In the genomic region with DNA sequence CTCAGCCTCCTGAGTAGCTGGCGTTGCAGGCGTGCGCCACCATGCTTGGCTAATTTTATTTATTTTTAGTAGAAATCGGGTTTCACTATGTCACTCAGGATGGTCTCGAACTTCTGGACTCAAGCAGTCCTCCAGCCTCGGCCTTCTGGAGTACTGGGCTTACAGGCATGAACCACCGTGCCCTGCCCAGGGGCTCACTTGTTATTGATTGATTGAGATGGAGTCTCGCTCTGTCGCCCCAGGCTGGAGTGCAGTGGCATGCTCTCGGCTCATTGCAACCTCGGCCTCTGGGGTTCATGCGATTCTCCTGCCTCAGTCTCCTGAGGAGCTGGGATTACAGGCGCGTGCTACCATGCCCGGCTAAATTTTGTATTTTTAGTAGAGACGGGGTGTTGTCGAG, we compare ENCODE assay signal across 8 cellular contexts. TPM values are rescaled to one million over a fixed set of nuclear protein-coding genes. Genes with fewer than 3 reads are reported as not detected.
DNase-seq lines count a peak whose midpoint lies in the region; ATAC-seq, FAIRE-seq and TF ChIP-seq lines count a peak whose summit lies in the region.

No MANE protein-coding gene starts in this region.

- no peak overlapping the region for H3K18ac ChIP-seq in H1 (ENCODE audit: extremely low read depth, low read length)

- TF ChIP-seq CTCF in Caco-2 (IDR thresholded peaks at IDR 0.05; ENCODE audit: insufficient read depth in 1 of 2, low read depth in 1 of 2, low read length in 1 of 2, severe bottlenecking in 1 of 2, unreplicated experiment in 1 of 2), result no peak
- TF ChIP-seq CTCF in OCI-LY1 (IDR thresholded peaks at IDR 0.05; ENCODE audit: low read length), result no peak
- TF ChIP-seq CTCF in H1 (IDR thresholded peaks at IDR 0.05; ENCODE audit: control extremely low read depth in 1 of 3, insufficient read depth in 1 of 3, low read depth in 1 of 3, low read length in 3 of 3), result no peak
- TF ChIP-seq CTCF in osteocyte (IDR thresholded peaks at IDR 0.05), result no peak

- 93% methylated on average over 17 of the region's 17 CpGs; no CpG with 5 or more reads in 1 of the 2 experiments for WGBS in H1 (ENCODE audit: extremely low coverage in 1 of 2, insufficient coverage in 1 of 2, insufficient read length in 1 of 2, insufficient replicate concordance in 2 of 2, low coverage in 1 of 2, low lambda C conversion rate in 2 of 2, missing lambda C conversion rate in 1 of 2), 2 experiments

- H3K4ac ChIP-seq in H1 (replicated peaks; ENCODE audit: insufficient read length, low read depth, low read length), result no peak overlapping the region

- H3K36me3 Mint-ChIP-seq in Caco-2 (ENCODE audit: insufficient read depth, unreplicated experiment) (peaks cover 38% of the 10 kb centered on the region), osteocyte (ENCODE audit: unreplicated experiment) (no peaks in the 10 kb centered on the region)

- H3K4me3 ChIP-seq in Caco-2 (ENCODE audit: low read depth, low read length) (peak overlapping the region; percentile 93), OCI-LY1 (ENCODE audit: low read depth, low read length, poor library complexity, severe bottlenecking) (peak overlapping the region; percentile 98), H1 (ENCODE audit: extremely low read depth in 1 of 4, insufficient read depth in 2 of 4, low read depth in 3 of 4, low read length in 4 of 4) (peak overlapping the region; percentile 80 to 99 (median 97); a peak in 6 of 8 replicates)

- TF ChIP-seq EP300 in H1 (IDR thresholded peaks at IDR 0.05; ENCODE audit: borderline replicate concordance in 1 of 2, low read depth in 2 of 2, low read length in 2 of 2), result no peak

- CTCF ChIA-PET in Caco-2 (lab: Charles Lee), result no interaction called here
- CTCF ChIA-PET in H1 (lab: Charles Lee; ENCODE audit: partially characterized antibody), result no interaction called here

- POLR2A ChIA-PET in Caco-2 (lab: Charles Lee), result no interaction called here
- POLR2A ChIA-PET in H1 (lab: Charles Lee; ENCODE audit: partially characterized antibody), result interaction anchor here (0.5 to 6.6 kb wide), 4 partner anchors 16 to 105 kb away, joined by 3 to 104 read pairs (median 3); a partner anchor contains a TSS

- no peaks in the 10 kb centered on the region for H3K27me3 Mint-ChIP-seq in Caco-2 (ENCODE audit: insufficient read depth, unreplicated experiment)
- H3K27me3 Mint-ChIP-seq in osteocyte (ENCODE audit: unreplicated experiment), result no peaks in the 10 kb centered on the region

- H3K79me2 ChIP-seq in OCI-LY1 (ENCODE audit: insufficient read depth, low read length) (peaks cover 70% of the 10 kb centered on the region), H1 (ENCODE audit: control insufficient read depth in 1 of 2, insufficient read depth in 2 of 2, low read length in 2 of 2) (peaks cover 58 to 65% of the 10 kb centered on the region in 2 experiments)

- H2BK120ac ChIP-seq in H1 (replicated peaks; ENCODE audit: low read depth, low read length), result no peak overlapping the region

- no peak overlapping the region for H2BK12ac ChIP-seq in H1 (ENCODE audit: low read depth, low read length)

- no peak overlapping the region for H4K91ac ChIP-seq in H1 (replicated peaks; ENCODE audit: insufficient read length, low read length)

- H4K5ac ChIP-seq in H1 (ENCODE audit: insufficient read length, low read depth, low read length), result no peak overlapping the region

- ATAC-seq in HG03342 (IDR thresholded peaks at IDR 0.05; ENCODE audit: unreplicated experiment), result no peak

- H3K4me1 Mint-ChIP-seq in Caco-2 (ENCODE audit: low read depth, unreplicated experiment) (peaks cover 36% of the 10 kb centered on the region), osteocyte (ENCODE audit: unreplicated experiment) (peaks cover 62% of the 10 kb centered on the region)

- DNase-seq in Caco-2, result no peak
- DNase-seq in H1 (ENCODE audit: low read depth in 1 of 2, low spot score in 2 of 2), result no peak
- DNase-seq in osteocyte (ENCODE audit: extremely low spot score, unreplicated experiment), result no peak
- no peak for DNase-seq in HTR-8/SVneo (ENCODE audit: insufficient read length, low spot score)
- DNase-seq in stimulated activated CD4-positive, alpha-beta T cell treated with anti-CD3 and anti-CD28 coated beads, Interleukin-2, amount 100 ng/mL, for 24 hours, result no peak
- no peak for DNase-seq in stimulated activated CD8-positive, alpha-beta memory T cell treated with anti-CD3 and anti-CD28 coated beads, Interleukin-4, amount 100 ng/mL, for 48 hours

- H2BK20ac ChIP-seq in H1 (ENCODE audit: low read length), result no peak overlapping the region

- no peaks in the 10 kb centered on the region for H3K36me3 ChIP-seq in Caco-2 (ENCODE audit: control insufficient read depth, insufficient read depth, low read length)
- peaks cover 41% of the 10 kb centered on the region for H3K36me3 ChIP-seq in OCI-LY1 (ENCODE audit: insufficient read depth, low read length)
- H3K36me3 ChIP-seq in H1 (ENCODE audit: control insufficient read depth in 2 of 4, insufficient read depth in 4 of 4, low read length in 3 of 4), result no peaks in the 10 kb centered on the region

- intact Hi-C loops in Caco-2 (cut with micrococcal nuclease; ENCODE audit: unreplicated experiment), result loop anchor here (10.0 kb wide), 1 partner anchor 149 kb away; no protein-coding TSS in a partner anchor

- no peak overlapping the region for H4K8ac ChIP-seq in H1 (ENCODE audit: extremely low read depth, insufficient read depth, low read length)

- no peak overlapping the region for H3K27ac ChIP-seq in OCI-LY1 (ENCODE audit: low read depth, low read length, poor library complexity, severe bottlenecking)
- H3K27ac ChIP-seq in H1 (ENCODE audit: low read depth, low read length), result no peak overlapping the region

- peak overlapping the region; percentile 96 for H3K4me3 Mint-ChIP-seq in Caco-2 (ENCODE audit: unreplicated experiment)
- peak overlapping the region; percentile 94 for H3K4me3 Mint-ChIP-seq in osteocyte (ENCODE audit: unreplicated experiment)

- no peaks in the 10 kb centered on the region for H3K9me2 ChIP-seq in OCI-LY1 (ENCODE audit: low read depth, low read length)

- no peaks in the 10 kb centered on the region for H3K27me3 ChIP-seq in Caco-2 (replicated peaks; ENCODE audit: control insufficient read depth, insufficient read depth, low read length)
- no peaks in the 10 kb centered on the region for H3K27me3 ChIP-seq in OCI-LY1 (ENCODE audit: insufficient read depth, low read length)
- no peaks in the 10 kb centered on the region for H3K27me3 ChIP-seq in H1 (replicated peaks in 1 of 4; ENCODE audit: control insufficient read depth in 3 of 4, extremely low read depth in 1 of 4, insufficient read depth in 3 of 4, low read length in 3 of 4)

- no peak for TF ChIP-seq POLR2A in H1 (IDR thresholded peaks at IDR 0.05; ENCODE audit: control extremely low read depth in 1 of 2, low read depth in 2 of 2, low read length in 2 of 2)

- peaks cover 24% of the 10 kb centered on the region for H3K4me1 ChIP-seq in Caco-2
- peaks cover 72% of the 10 kb centered on the region for H3K4me1 ChIP-seq in OCI-LY1 (ENCODE audit: insufficient read depth, low read length, severe bottlenecking)
- peaks cover 0 to 8% (median 2%) of the 10 kb centered on the region in 4 experiments; a peak in 4 of 7 replicates for H3K4me1 ChIP-seq in H1 (replicated peaks in 1 of 4; ENCODE audit: control insufficient read depth in 3 of 4, insufficient read depth in 4 of 4, low read length in 3 of 4)

- peak overlapping the region; percentile 92; the same call in 1 of the 2 replicates for H3K9ac ChIP-seq in OCI-LY1 (ENCODE audit: low read length)
- H3K9ac ChIP-seq in H1 (replicated peaks in 1 of 4; ENCODE audit: extremely low read depth in 1 of 4, low read depth in 3 of 4, low read length in 3 of 4), result no peak overlapping the region; a peak in 1 of 7 replicates

- H3K4me2 ChIP-seq in OCI-LY1 (ENCODE audit: low read length) (peak overlapping the region; percentile 96), H1 (ENCODE audit: insufficient read depth in 1 of 2, low read depth in 2 of 2, low read length in 2 of 2) (peak overlapping the region; percentile 88 to 93)

- H2AK5ac ChIP-seq in H1 (ENCODE audit: low read depth, low read length), result no peak overlapping the region

- H3K23me2 ChIP-seq in H1 (ENCODE audit: low read depth, low read length), result peaks cover 10% of the 10 kb centered on the region

- no TSS peak for BruUV-seq in Caco-2 (replicated peaks; lab: Mats Ljungman, UMichigan)

- H3K9me3 Mint-ChIP-seq in Caco-2 (ENCODE audit: unreplicated experiment), result no peaks in the 10 kb centered on the region
- no peaks in the 10 kb centered on the region for H3K9me3 Mint-ChIP-seq in osteocyte (ENCODE audit: unreplicated experiment)

- FAIRE-seq in H1 (lab: Jason Lieb, UNC), result no peak
- no peak for FAIRE-seq in HTR-8/SVneo (lab: Jason Lieb, UNC)

- no peak overlapping the region for H3K23ac ChIP-seq in H1 (ENCODE audit: insufficient read length)

- H3F3A ChIP-seq in OCI-LY1 (ENCODE audit: insufficient read depth, low read length), result 0 out of 2 replicates have a peak, but pooled peaks cover 5% of the 10 kb centered on the region

- no peak for TF ChIP-seq RAD21 in H1 (IDR thresholded peaks at IDR 0.05 in 1 of 2, conservative IDR thresholded peaks at IDR 0.05 in 1 of 2; ENCODE audit: low read depth in 2 of 2, low read length in 2 of 2)

- H2BK15ac ChIP-seq in H1 (ENCODE audit: low read length), result no peak overlapping the region

- H3K79me1 ChIP-seq in H1 (ENCODE audit: low read depth, low read length), result peaks cover 4% of the 10 kb centered on the region; the same call in 1 of the 2 replicates

- H2BK5ac ChIP-seq in H1 (ENCODE audit: low read depth, low read length), result no peak overlapping the region

- no peak overlapping the region for H3K14ac ChIP-seq in H1 (ENCODE audit: insufficient read length)

- no peaks in the 10 kb centered on the region for H3K9me3 ChIP-seq in Caco-2
- no peaks in the 10 kb centered on the region for H3K9me3 ChIP-seq in OCI-LY1 (ENCODE audit: low read length)
- H3K9me3 ChIP-seq in H1 (ENCODE audit: insufficient read depth in 2 of 2, low read depth in 1 of 2, low read length in 1 of 2), result no peaks in the 10 kb centered on the region

- H3K27ac Mint-ChIP-seq in Caco-2 (ENCODE audit: unreplicated experiment) (no peak overlapping the region), osteocyte (ENCODE audit: unreplicated experiment) (no peak overlapping the region)

- H2AFZ ChIP-seq in OCI-LY1 (ENCODE audit: low read length) (no peak overlapping the region), H1 (ENCODE audit: low read length) (no peak overlapping the region)

- no peak overlapping the region for H3K56ac ChIP-seq in H1 (replicated peaks; ENCODE audit: insufficient read length, low read depth, low read length)

- H4K20me1 ChIP-seq in OCI-LY1 (ENCODE audit: insufficient read depth, low read length) (no peaks in the 10 kb centered on the region), H1 (replicated peaks in 1 of 2; ENCODE audit: control insufficient read depth in 1 of 2, insufficient read depth in 2 of 2, low read length in 2 of 2) (peaks cover 14 to 29% of the 10 kb centered on the region in 2 experiments)

RNA-seq across cellular contexts. Expression of a gene that starts 1.6 kb away (rescaled TPM):
- total RNA-seq in Caco-2 (2022), result 237 and 249 TPM in 2 replicates
- 411 and 445 TPM in 2 replicates for total RNA-seq in H1 (2021; fragmentation: NEBNext Ultra II Directional; extraction: Animal tissue kit (Norgen Biotek cat#: 25700))
- polyA plus RNA-seq in H1 (2011; rRNA removed), result 24.6 and 28.9 TPM in 2 replicates
- 65.7 TPM for polyA plus RNA-seq in H1 (2011; cell fraction: cytosol; rRNA removed)
- 20.2 TPM for polyA plus RNA-seq in H1 (2011; cell fraction: nucleus; rRNA removed)
- polyA plus RNA-seq in H1 (2012, experiment 1 of 2), result 175 to 362 TPM (median 194 TPM) in 4 replicates
- polyA plus RNA-seq in H1 (2012, experiment 2 of 2), result 28.9 TPM
- 279 TPM for polyA plus RNA-seq in H1 (2013, experiment 1 of 2)
- polyA plus RNA-seq in H1 (2013, experiment 2 of 2), result 299 TPM
- 88.3 and 112 TPM in 2 replicates for polyA minus RNA-seq in H1 (2011; rRNA and poly(A)+ RNA removed)
- polyA minus RNA-seq in H1 (2011; cell fraction: cytosol; rRNA and poly(A)+ RNA removed), result 115 TPM
- polyA minus RNA-seq in H1 (2011; cell fraction: nucleus; rRNA and poly(A)+ RNA removed), result 48.9 TPM
- 94.9 and 107 TPM in 2 replicates for total RNA-seq in osteocyte

RNA-seq across cellular contexts. Expression of a gene that starts 27.1 kb away (rescaled TPM):
- total RNA-seq in Caco-2 (2022) (32.9 and 34.8 TPM in 2 replicates), osteocyte (17.8 and 21.0 TPM in 2 replicates)
- 32.9 and 36.6 TPM in 2 replicates for total RNA-seq in H1 (2021; fragmentation: NEBNext Ultra II Directional; extraction: Animal tissue kit (Norgen Biotek cat#: 25700))
- 17.9 and 22.4 TPM in 2 replicates for polyA plus RNA-seq in H1 (2011; rRNA removed)
- polyA plus RNA-seq in H1 (2011; cell fraction: cytosol; rRNA removed), result 19.8 TPM
- 20.4 TPM for polyA plus RNA-seq in H1 (2011; cell fraction: nucleus; rRNA removed)
- 28.6 to 35.7 TPM (median 29.9 TPM) in 4 replicates for polyA plus RNA-seq in H1 (2012, experiment 1 of 2)
- 19.8 TPM for polyA plus RNA-seq in H1 (2012, experiment 2 of 2)
- 56.0 TPM for polyA plus RNA-seq in H1 (2013, experiment 1 of 2)
- 57.3 TPM for polyA plus RNA-seq in H1 (2013, experiment 2 of 2)
- 15.2 and 28.0 TPM in 2 replicates for polyA minus RNA-seq in H1 (2011; rRNA and poly(A)+ RNA removed)
- polyA minus RNA-seq in H1 (2011; cell fraction: cytosol; rRNA and poly(A)+ RNA removed), result 9.0 TPM
- 20.8 TPM for polyA minus RNA-seq in H1 (2011; cell fraction: nucleus; rRNA and poly(A)+ RNA removed)
